ENCODE assay signal across 1 cellular context in genomic region chr1:70205437-70206118, GRCh38.
A peak's percentile ranks its signal among the peaks of the same experiment; 100 is the strongest.
TF ChIP-seq lines count a peak whose summit lies in the region.

TSS of gene LRRC40 (minus strand) at chr1:70205579. CDS start at chr1:70205540, 39 bp downstream.

TF ChIP-seq in HepG2, 621 proteins besides CTCF, POLR2A, EP300 and RAD21 (continued from another document and continues in another):
- peak; percentile 64; the same call in 1 of the 2 replicates for TF ChIP-seq ZNF609 (CRISPR knock-in tag; IDR thresholded peaks at IDR 0.05; ENCODE audit: borderline replicate concordance)
- TF ChIP-seq POGZ (CRISPR knock-in tag; IDR thresholded peaks at IDR 0.05): peak; percentile 99
- no peak for TF ChIP-seq SIX4 (CRISPR knock-in tag; IDR thresholded peaks at IDR 0.05)
- TF ChIP-seq MAX (IDR thresholded peaks at IDR 0.05): peak; percentile 82
- 0 out of 2 replicates have a peak, but pooled peaks have one; percentile 21 for TF ChIP-seq RNF2 (conservative IDR thresholded peaks at IDR 0.05; ENCODE audit: low read depth)
- peak; percentile 100 for TF ChIP-seq ZNF335 (CRISPR knock-in tag; IDR thresholded peaks at IDR 0.05)
- TF ChIP-seq YEATS2 (CRISPR knock-in tag; IDR thresholded peaks at IDR 0.05; ENCODE audit: borderline replicate concordance): peak; percentile 98
- TF ChIP-seq ZNF839 (CRISPR knock-in tag; IDR thresholded peaks at IDR 0.05; ENCODE audit: borderline replicate concordance): peak; percentile 74; the same call in 1 of the 2 replicates
- TF ChIP-seq ZBTB33 (CRISPR knock-in tag; IDR thresholded peaks at IDR 0.05): peak; percentile 39; the same call in 1 of the 2 replicates
- TF ChIP-seq HIVEP1 (CRISPR knock-in tag; IDR thresholded peaks at IDR 0.05): peak; percentile 95
- TF ChIP-seq IKZF1 (IDR thresholded peaks at IDR 0.05): no peak
- no peak; the same call in 1 of the 2 replicates for TF ChIP-seq ARNTL (CRISPR knock-in tag; IDR thresholded peaks at IDR 0.05)
- TF ChIP-seq BRCA1 (CRISPR knock-in tag; IDR thresholded peaks at IDR 0.05): peak; percentile 85
- peak; percentile 97 for TF ChIP-seq ZNF550 (CRISPR knock-in tag; IDR thresholded peaks at IDR 0.05; ENCODE audit: borderline replicate concordance)
- TF ChIP-seq ZNF451 (CRISPR knock-in tag; IDR thresholded peaks at IDR 0.05): no peak
- TF ChIP-seq MEIS1 (CRISPR knock-in tag; IDR thresholded peaks at IDR 0.05; ENCODE audit: borderline replicate concordance): no peak; the same call in 1 of the 2 replicates
- peak; percentile 97 for TF ChIP-seq ASH2L (IDR thresholded peaks at IDR 0.05; ENCODE audit: insufficient read length, low read depth, low read length)
- TF ChIP-seq HNRNPLL (IDR thresholded peaks at IDR 0.05; ENCODE audit: low read depth, low read length, poor library complexity, severe bottlenecking): peak; percentile 91
- no peak for TF ChIP-seq ZNF530 (CRISPR knock-in tag; IDR thresholded peaks at IDR 0.05; ENCODE audit: low read depth)
- peak; percentile 59; the same call in 1 of the 2 replicates for TF ChIP-seq ZNF816 (CRISPR knock-in tag; IDR thresholded peaks at IDR 0.05; ENCODE audit: borderline replicate concordance)
- no peak for TF ChIP-seq MAFG (CRISPR knock-in tag; IDR thresholded peaks at IDR 0.05)
- 0 out of 2 replicates have a peak, but pooled peaks have one; percentile 89 for TF ChIP-seq ZNF136 (CRISPR knock-in tag; IDR thresholded peaks at IDR 0.05; ENCODE audit: low read depth)
- peak; percentile 38; the same call in 1 of the 2 replicates for TF ChIP-seq ZBTB44 (CRISPR knock-in tag; IDR thresholded peaks at IDR 0.05)
- no peak for TF ChIP-seq IRX3 (CRISPR knock-in tag; IDR thresholded peaks at IDR 0.05; ENCODE audit: borderline replicate concordance, low read depth)
- peak; percentile 91 for TF ChIP-seq FOXK1 (CRISPR knock-in tag; IDR thresholded peaks at IDR 0.05; ENCODE audit: borderline replicate concordance, low read depth)
- TF ChIP-seq ZNF329 (CRISPR knock-in tag; IDR thresholded peaks at IDR 0.05; ENCODE audit: low read depth): peak; percentile 83; the same call in 1 of the 2 replicates
- TF ChIP-seq ELF1 (CRISPR knock-in tag; IDR thresholded peaks at IDR 0.05): peak; percentile 79
- peak; percentile 76 for TF ChIP-seq ELF3 (CRISPR knock-in tag; IDR thresholded peaks at IDR 0.05)
- peak; percentile 100 for TF ChIP-seq KAT8 (CRISPR knock-in tag; IDR thresholded peaks at IDR 0.05)
- peak; percentile 74; the same call in 1 of the 2 replicates for TF ChIP-seq KDM5B (CRISPR knock-in tag; IDR thresholded peaks at IDR 0.05; ENCODE audit: borderline replicate concordance)
- no peak for TF ChIP-seq LRRFIP1 (CRISPR knock-in tag; conservative IDR thresholded peaks at IDR 0.05)
- 0 out of 2 replicates have a peak, but pooled peaks have one; percentile 30 for TF ChIP-seq BCL6 (CRISPR knock-in tag; IDR thresholded peaks at IDR 0.05)
- peak; percentile 92 for TF ChIP-seq ZNF292 (CRISPR knock-in tag; IDR thresholded peaks at IDR 0.05; ENCODE audit: borderline replicate concordance, low read depth)
- TF ChIP-seq MLLT10 (CRISPR knock-in tag; IDR thresholded peaks at IDR 0.05): no peak
- peak; percentile 56; the same call in 1 of the 2 replicates for TF ChIP-seq TFAP4 (IDR thresholded peaks at IDR 0.05; ENCODE audit: borderline replicate concordance, low read depth)
- TF ChIP-seq ZNF282 (IDR thresholded peaks at IDR 0.05; ENCODE audit: partially characterized antibody): no peak
- peak; percentile 93 for TF ChIP-seq ZNF598 (CRISPR knock-in tag; IDR thresholded peaks at IDR 0.05; ENCODE audit: borderline replicate concordance)
- TF ChIP-seq KDM1A (CRISPR knock-in tag; IDR thresholded peaks at IDR 0.05): peak; percentile 38; the same call in 1 of the 2 replicates
- TF ChIP-seq TARDBP (CRISPR knock-in tag; IDR thresholded peaks at IDR 0.05): peak; percentile 94
- peak; percentile 92; the same call in 1 of the 2 replicates for TF ChIP-seq NCOA1 (CRISPR knock-in tag; IDR thresholded peaks at IDR 0.05)
- peak; percentile 84 for TF ChIP-seq GATAD2A (CRISPR knock-in tag; IDR thresholded peaks at IDR 0.05)
- TF ChIP-seq ZNF260 (CRISPR knock-in tag; IDR thresholded peaks at IDR 0.05; ENCODE audit: borderline replicate concordance, low read depth): no peak
- TF ChIP-seq ATF3 (CRISPR knock-in tag; IDR thresholded peaks at IDR 0.05): 0 out of 2 replicates have a peak, but pooled peaks have one; percentile 13
- TF ChIP-seq SPEN (CRISPR knock-in tag; IDR thresholded peaks at IDR 0.05; ENCODE audit: low read depth): peak; percentile 99
- TF ChIP-seq FOXA3 (CRISPR knock-in tag; IDR thresholded peaks at IDR 0.05): peak; percentile 77
- TF ChIP-seq AKNA (CRISPR knock-in tag; IDR thresholded peaks at IDR 0.05; ENCODE audit: borderline replicate concordance): no peak
- TF ChIP-seq MLX (CRISPR knock-in tag; IDR thresholded peaks at IDR 0.05): peak; percentile 58; the same call in 1 of the 2 replicates
